ENCODE assay signal across 33 cellular contexts in genomic region chr6:161948462-161948861, GRCh38.
DNase-seq lines count a peak whose midpoint lies in the region; FAIRE-seq and TF ChIP-seq lines count a peak whose summit lies in the region.
"Had no signal": no experiment of that assay in that cellular context is flagged by ENCODE, and none has a peak within 500 bp of the region (broad histone marks: within the 10 kb centered on the region; RNA-seq: fewer than 3 reads in every experiment).

No MANE protein-coding gene starts in this region.

- no peak overlapping the region for H2BK12ac ChIP-seq in H1 (ENCODE audit: low read depth, low read length)
- peak overlapping the region; percentile 34 for H2BK12ac ChIP-seq in trophoblast cell (ENCODE audit: low read length)

- H3K56ac ChIP-seq in H1 (replicated peaks; ENCODE audit: insufficient read length, low read depth, low read length), result no peak overlapping the region

- H3K4me3 ChIP-seq in H1 (ENCODE audit: extremely low read depth in 1 of 4, insufficient read depth in 2 of 4, low read depth in 3 of 4, low read length in 4 of 4) (no peak overlapping the region), trophoblast cell (ENCODE audit: low read depth, low read length) (no peak overlapping the region)
- H3K4me3 ChIP-seq: A549; BLaER1; BLaER1 treated with 17β-estradiol and CSF1 and Interleukin-3, amounts not matched to agents 10 nM and 100 nM had no signal

- H3K36me3 ChIP-seq in H1 (ENCODE audit: control insufficient read depth in 2 of 4, insufficient read depth in 4 of 4, low read length in 3 of 4) (no peaks in the 10 kb centered on the region), trophoblast cell (ENCODE audit: control insufficient read depth in 1 of 2, insufficient read depth in 2 of 2, low read length in 2 of 2) (no peaks in the 10 kb centered on the region)
- H3K36me3 ChIP-seq: BE2C; BLaER1; BLaER1 treated with 17β-estradiol and CSF1 and Interleukin-3, amounts not matched to agents 10 nM and 100 nM had no signal

- intact Hi-C loops in MCF 10A (cut with micrococcal nuclease), result no loop called here

- peak overlapping the region; percentile 21; the same call in 1 of the 2 replicates for H2BK20ac ChIP-seq in H1 (ENCODE audit: low read length)

- H3K9me3 ChIP-seq in H1 (ENCODE audit: insufficient read depth in 2 of 2, low read depth in 1 of 2, low read length in 1 of 2) (0 out of 4 replicates have a peak, but pooled peaks cover 0 to 3% of the 10 kb centered on the region in 2 experiments), trophoblast cell (ENCODE audit: insufficient read depth, low read depth, low read length) (no peaks in the 10 kb centered on the region)
- H3K9me3 ChIP-seq: A549; BE2C; BLaER1; BLaER1 treated with 17β-estradiol and CSF1 and Interleukin-3, amounts not matched to agents 10 nM and 100 nM; Caco-2 had no signal

- no peak for TF ChIP-seq POLR2A in H1 (IDR thresholded peaks at IDR 0.05; ENCODE audit: control extremely low read depth in 1 of 2, low read depth in 2 of 2, low read length in 2 of 2)

- TF ChIP-seq RAD21 in H1 (IDR thresholded peaks at IDR 0.05 in 1 of 2, conservative IDR thresholded peaks at IDR 0.05 in 1 of 2; ENCODE audit: low read depth in 2 of 2, low read length in 2 of 2), result no peak

- no peak for FAIRE-seq in H1 (lab: Jason Lieb, UNC)
- FAIRE-seq: A204.1, A549, D721Med had no signal

- H4K91ac ChIP-seq in H1 (replicated peaks; ENCODE audit: insufficient read length, low read length), result no peak overlapping the region
- H4K91ac ChIP-seq in trophoblast cell (ENCODE audit: low read depth, low read length), result no peak overlapping the region

- no peak overlapping the region for H3K18ac ChIP-seq in H1 (ENCODE audit: extremely low read depth, low read length)
- H3K18ac ChIP-seq in trophoblast cell (ENCODE audit: low read length), result no peak overlapping the region

- no peak overlapping the region for H3K14ac ChIP-seq in H1 (ENCODE audit: insufficient read length)
- H3K14ac ChIP-seq in trophoblast cell (ENCODE audit: low read length), result no peak overlapping the region

- H3K79me2 ChIP-seq in H1 (ENCODE audit: control insufficient read depth in 1 of 2, insufficient read depth in 2 of 2, low read length in 2 of 2) (no peaks in the 10 kb centered on the region), trophoblast cell (ENCODE audit: control insufficient read depth, insufficient read depth, low read length, poor library complexity) (no peaks in the 10 kb centered on the region)

- no peaks in the 10 kb centered on the region; a peak in 1 of 7 replicates for H3K27me3 ChIP-seq in H1 (replicated peaks in 1 of 4; ENCODE audit: control insufficient read depth in 3 of 4, extremely low read depth in 1 of 4, insufficient read depth in 3 of 4, low read length in 3 of 4)
- H3K27me3 ChIP-seq in trophoblast cell (ENCODE audit: insufficient read depth, low read length), result no peaks in the 10 kb centered on the region
- H3K27me3 ChIP-seq: BE2C; BLaER1; BLaER1 treated with 17β-estradiol and CSF1 and Interleukin-3, amounts not matched to agents 10 nM and 100 nM had no signal

- H3K9me3 Mint-ChIP-seq in MCF 10A (ENCODE audit: unreplicated experiment), result no peaks in the 10 kb centered on the region
- H3K9me3 Mint-ChIP-seq: CD8-positive, alpha-beta T cell had no signal

- no peak overlapping the region for H4K12ac ChIP-seq in trophoblast cell (ENCODE audit: low read depth, low read length)

- WGBS in H1 (ENCODE audit: extremely low coverage in 1 of 2, insufficient coverage in 1 of 2, insufficient read length in 1 of 2, insufficient replicate concordance in 2 of 2, low coverage in 1 of 2, low lambda C conversion rate in 2 of 2, missing lambda C conversion rate in 1 of 2), 2 experiments, result 96% methylated on average over 2 of the region's 2 CpGs; no CpG with 5 or more reads in 1 of the 2 experiments
- no CpG with 5 or more reads among the region's 2 CpGs for WGBS in trophoblast cell (ENCODE audit: extremely low coverage, insufficient coverage, insufficient read length)

- no peak overlapping the region for H2BK120ac ChIP-seq in H1 (replicated peaks; ENCODE audit: low read depth, low read length)
- no peak overlapping the region for H2BK120ac ChIP-seq in trophoblast cell (ENCODE audit: insufficient read depth, low read length, poor library complexity)

- no peak overlapping the region for H3K4ac ChIP-seq in H1 (replicated peaks; ENCODE audit: insufficient read length, low read depth, low read length)
- H3K4ac ChIP-seq in trophoblast cell (ENCODE audit: low read depth, low read length), result no peak overlapping the region

- H2AK5ac ChIP-seq in H1 (ENCODE audit: low read depth, low read length) (no peak overlapping the region), trophoblast cell (ENCODE audit: low read length) (no peak overlapping the region)

- no peak overlapping the region for H3K4me3 Mint-ChIP-seq in MCF 10A (ENCODE audit: unreplicated experiment)
- H3K4me3 Mint-ChIP-seq: B cell; CD14-positive monocyte; CD4-positive, alpha-beta memory T cell; CD4-positive, alpha-beta T cell; CD4-positive, CD25-positive, alpha-beta regulatory T cell; CD8-positive, alpha-beta memory T cell; CD8-positive, alpha-beta T cell had no signal

- H4K20me1 ChIP-seq in H1 (replicated peaks in 1 of 2; ENCODE audit: control insufficient read depth in 1 of 2, insufficient read depth in 2 of 2, low read length in 2 of 2), result no peaks in the 10 kb centered on the region
- H4K20me1 ChIP-seq: BLaER1; BLaER1 treated with 17β-estradiol and CSF1 and Interleukin-3, amounts not matched to agents 10 nM and 100 nM had no signal

- peaks cover 0 to 5% (median 4%) of the 10 kb centered on the region in 4 experiments; a peak in 4 of 7 replicates for H3K4me1 ChIP-seq in H1 (replicated peaks in 1 of 4; ENCODE audit: control insufficient read depth in 3 of 4, insufficient read depth in 4 of 4, low read length in 3 of 4)
- H3K4me1 ChIP-seq in trophoblast cell (ENCODE audit: control insufficient read depth in 1 of 2, insufficient read depth in 2 of 2, low read length in 2 of 2), result no peaks in the 10 kb centered on the region
- H3K4me1 ChIP-seq: A549; BE2C; BLaER1; BLaER1 treated with 17β-estradiol and CSF1 and Interleukin-3, amounts not matched to agents 10 nM and 100 nM; Caco-2 had no signal

- H4K5ac ChIP-seq in H1 (ENCODE audit: insufficient read length, low read depth, low read length), result no peak overlapping the region

- H3K23ac ChIP-seq in H1 (ENCODE audit: insufficient read length) (no peak overlapping the region), trophoblast cell (ENCODE audit: low read length) (no peak overlapping the region)

- peaks cover 6% of the 10 kb centered on the region for H3K4me1 Mint-ChIP-seq in MCF 10A (ENCODE audit: insufficient read depth, unreplicated experiment)
- H3K4me1 Mint-ChIP-seq: B cell; CD14-positive monocyte; CD4-positive, alpha-beta memory T cell; CD4-positive, CD25-positive, alpha-beta regulatory T cell; CD8-positive, alpha-beta memory T cell had no signal

- no peaks in the 10 kb centered on the region for H3K36me3 Mint-ChIP-seq in MCF 10A (ENCODE audit: insufficient read depth, unreplicated experiment)
- H3K36me3 Mint-ChIP-seq: CD14-positive monocyte; CD4-positive, alpha-beta memory T cell; CD4-positive, CD25-positive, alpha-beta regulatory T cell; CD8-positive, alpha-beta T cell had no signal

- no peak overlapping the region for H2AFZ ChIP-seq in H1 (ENCODE audit: low read length)
- H2AFZ ChIP-seq in trophoblast cell (ENCODE audit: insufficient read depth, low read length, poor library complexity), result no peak overlapping the region

- H3K79me1 ChIP-seq in H1 (ENCODE audit: low read depth, low read length) (no peaks in the 10 kb centered on the region), trophoblast cell (ENCODE audit: low read length) (no peaks in the 10 kb centered on the region)

- DNase-seq in H1 (ENCODE audit: low read depth in 1 of 2, low spot score in 2 of 2) (no peak), trophoblast cell (peak; percentile 63 to 73), MCF 10A (ENCODE audit: unreplicated experiment) (no peak)
- no peak for DNase-seq in stimulated activated CD4-positive, alpha-beta T cell treated with anti-CD3 and anti-CD28 coated beads, Interleukin-12 subunit alpha, Interleukin-12 subunit beta, amount 100 ng/mL, for 4 hours
- DNase-seq: 8988T; ACHN; AML-193; BE2C; C1 segment of cervical spinal cord; Caco-2; Calu3; CD4-positive, alpha-beta memory T cell; CD4-positive, alpha-beta T cell; CD4-positive, CD25-positive, alpha-beta regulatory T cell; CD8-positive, alpha-beta memory T cell; CD8-positive, alpha-beta T cell; COR-L47; DMS 273 treated with DMSO at 0.1 percent for 48 hours; DMS153; DMS53; DMS79; DMS79 treated with DMSO at 0.1 percent for 48 hours; DND-41; EL had no signal

- H4K8ac ChIP-seq in H1 (ENCODE audit: extremely low read depth, insufficient read depth, low read length) (no peak overlapping the region), trophoblast cell (ENCODE audit: low read depth, low read length) (no peak overlapping the region)

- H2BK5ac ChIP-seq in H1 (ENCODE audit: low read depth, low read length), result no peak overlapping the region
- no peak overlapping the region for H2BK5ac ChIP-seq in trophoblast cell (ENCODE audit: low read depth, low read length, poor library complexity)

- no peaks in the 10 kb centered on the region for H3K23me2 ChIP-seq in H1 (ENCODE audit: low read depth, low read length)

- no peak for TF ChIP-seq EP300 in H1 (IDR thresholded peaks at IDR 0.05; ENCODE audit: borderline replicate concordance in 1 of 2, low read depth in 2 of 2, low read length in 2 of 2)

- no peaks in the 10 kb centered on the region for H3K27me3 Mint-ChIP-seq in MCF 10A (ENCODE audit: insufficient read depth, unreplicated experiment)
- H3K27me3 Mint-ChIP-seq: B cell; CD4-positive, alpha-beta memory T cell; CD4-positive, alpha-beta T cell; CD4-positive, CD25-positive, alpha-beta regulatory T cell; CD8-positive, alpha-beta memory T cell had no signal

- H3K9ac ChIP-seq in H1 (replicated peaks in 1 of 4; ENCODE audit: extremely low read depth in 1 of 4, low read depth in 3 of 4, low read length in 3 of 4) (no peak overlapping the region), trophoblast cell (ENCODE audit: low read length) (no peak overlapping the region)
- H3K9ac ChIP-seq: BLaER1; BLaER1 treated with 17β-estradiol and CSF1 and Interleukin-3, amounts not matched to agents 10 nM and 100 nM had no signal

- H3K27ac ChIP-seq in H1 (ENCODE audit: low read depth, low read length) (no peak overlapping the region), trophoblast cell (ENCODE audit: low read depth, low read length) (no peak overlapping the region)
- H3K27ac ChIP-seq: 22Rv1; A549; BLaER1; BLaER1 treated with 17β-estradiol and CSF1 and Interleukin-3, amounts not matched to agents 10 nM and 100 nM; C4-2B had no signal

- no peak overlapping the region for H2BK15ac ChIP-seq in H1 (ENCODE audit: low read length)

- CTCF ChIA-PET in H1 (lab: Charles Lee; ENCODE audit: partially characterized antibody) (no interaction called here), MCF 10A (lab: Yijun Ruan, JAX) (no interaction called here)

- TF ChIP-seq CTCF in H1 (IDR thresholded peaks at IDR 0.05; ENCODE audit: control extremely low read depth in 1 of 3, insufficient read depth in 1 of 3, low read depth in 1 of 3, low read length in 3 of 3), result no peak
- no peak for TF ChIP-seq CTCF in MCF 10A (IDR thresholded peaks at IDR 0.05; ENCODE audit: unreplicated experiment)

- POLR2A ChIA-PET in H1 (lab: Charles Lee; ENCODE audit: partially characterized antibody), result no interaction called here
- POLR2A ChIA-PET in MCF 10A (lab: Yijun Ruan, JAX), result interaction anchor here (0.7 kb wide), 1 partner anchor 83 kb away, joined by 5 read pairs; no protein-coding TSS in a partner anchor

- H3K27ac Mint-ChIP-seq in MCF 10A (ENCODE audit: low read depth, unreplicated experiment), result no peak overlapping the region
- H3K27ac Mint-ChIP-seq: B cell; CD4-positive, alpha-beta memory T cell; CD4-positive, alpha-beta T cell; CD4-positive, CD25-positive, alpha-beta regulatory T cell; CD8-positive, alpha-beta memory T cell; CD8-positive, alpha-beta T cell had no signal

- no TSS peak for BruUV-seq in MCF 10A (replicated peaks; lab: Mats Ljungman, UMichigan)

- no peak overlapping the region for H3K4me2 ChIP-seq in H1 (ENCODE audit: insufficient read depth in 1 of 2, low read depth in 2 of 2, low read length in 2 of 2)
- H3K4me2 ChIP-seq in trophoblast cell (ENCODE audit: low read length), result no peak overlapping the region
- H3K4me2 ChIP-seq: A549; BLaER1; BLaER1 treated with 17β-estradiol and CSF1 and Interleukin-3, amounts not matched to agents 10 nM and 100 nM had no signal

Comparison
In these comparisons a context has a peak if more than half of its experiments do, and no peak if none do; other contexts are left out.
1. DNase-seq: peak in trophoblast cell (2 of 2); none in H1 (0 of 2), MCF 10A (single experiment) and stimulated activated CD4-positive, alpha-beta T cell treated with anti-CD3 and anti-CD28 coated beads, Interleukin-12 subunit alpha, Interleukin-12 subunit beta, amount 100 ng/mL, for 4 hours (single experiment).